ENCODE assay signal across 9 cellular contexts in genomic region chr15:23686466-23687142, GRCh38. TPM values are rescaled to one million over a fixed set of nuclear protein-coding genes. Genes with fewer than 3 reads are reported as not detected.
DNase-seq lines count a peak whose midpoint lies in the region; ATAC-seq, FAIRE-seq and TF ChIP-seq lines count a peak whose summit lies in the region.
"Had no signal": no experiment of that assay in that cellular context is flagged by ENCODE, and none has a peak within 500 bp of the region (broad histone marks: within the 10 kb centered on the region; RNA-seq: fewer than 3 reads in every experiment).

No MANE protein-coding gene starts in this region.

- peaks cover 0 to 3% (median 0%) of the 10 kb centered on the region in 4 experiments; a peak in 1 of 7 replicates for H3K27me3 ChIP-seq in H1 (replicated peaks in 1 of 4; ENCODE audit: control insufficient read depth in 3 of 4, extremely low read depth in 1 of 4, insufficient read depth in 3 of 4, low read length in 3 of 4)

- CTCF ChIA-PET in H1 (lab: Charles Lee; ENCODE audit: partially characterized antibody): interaction anchor here (0.8 kb wide), 1 partner anchor 187 kb away, joined by 3 read pairs; no protein-coding TSS in a partner anchor

- H3K79me1 ChIP-seq in H1 (ENCODE audit: low read depth, low read length): no peaks in the 10 kb centered on the region

- H2BK12ac ChIP-seq in H1 (ENCODE audit: low read depth, low read length): no peak overlapping the region

- no peak overlapping the region for H2BK20ac ChIP-seq in H1 (ENCODE audit: low read length)

- WGBS in H1 (ENCODE audit: extremely low coverage in 1 of 2, insufficient coverage in 1 of 2, insufficient read length in 1 of 2, insufficient replicate concordance in 2 of 2, low coverage in 1 of 2, low lambda C conversion rate in 2 of 2, missing lambda C conversion rate in 1 of 2), 2 experiments: 47% methylated on average over 43 of the region's 57 CpGs; no CpG with 5 or more reads in 1 of the 2 experiments
- whole genome bisulfite sequencing in lower leg skin, 2 donors: 45 to 46% methylated on average over 23 to 54 of the region's 57 CpGs

- no peak for TF ChIP-seq EP300 in H1 (IDR thresholded peaks at IDR 0.05; ENCODE audit: borderline replicate concordance in 1 of 2, low read depth in 2 of 2, low read length in 2 of 2)

- H3K18ac ChIP-seq in H1 (ENCODE audit: extremely low read depth, low read length): no peak overlapping the region

- no peak overlapping the region for H2BK5ac ChIP-seq in H1 (ENCODE audit: low read depth, low read length)

- no peak overlapping the region for H3K4ac ChIP-seq in H1 (replicated peaks; ENCODE audit: insufficient read length, low read depth, low read length)

- H4K5ac ChIP-seq in H1 (ENCODE audit: insufficient read length, low read depth, low read length): no peak overlapping the region

- TF ChIP-seq POLR2A in H1 (IDR thresholded peaks at IDR 0.05; ENCODE audit: control extremely low read depth in 1 of 2, low read depth in 2 of 2, low read length in 2 of 2) (no peak), lower leg skin (IDR thresholded peaks at IDR 0.05) (no peak)

- peaks cover 16 to 68% of the 10 kb centered on the region in 2 experiments for H3K9me3 ChIP-seq in H1 (ENCODE audit: insufficient read depth in 2 of 2, low read depth in 1 of 2, low read length in 1 of 2)

- H3K23ac ChIP-seq in H1 (ENCODE audit: insufficient read length): no peak overlapping the region

- ATAC-seq in HG03108 (IDR thresholded peaks at IDR 0.05; ENCODE audit: unreplicated experiment): no peak

- H3K27ac ChIP-seq in H1 (ENCODE audit: low read depth, low read length): no peak overlapping the region

- TF ChIP-seq CTCF in LNCaP clone FGC (IDR thresholded peaks at IDR 0.05; ENCODE audit: control insufficient read depth, extremely low read depth, insufficient read depth): no peak
- TF ChIP-seq CTCF in H1 (IDR thresholded peaks at IDR 0.05; ENCODE audit: control extremely low read depth in 1 of 3, insufficient read depth in 1 of 3, low read depth in 1 of 3, low read length in 3 of 3): no peak
- no peak for TF ChIP-seq CTCF in lower leg skin (IDR thresholded peaks at IDR 0.05)

- peaks cover 2% of the 10 kb centered on the region; the same call in 1 of the 2 replicates for H3K23me2 ChIP-seq in H1 (ENCODE audit: low read depth, low read length)

- no peak overlapping the region for H4K91ac ChIP-seq in H1 (replicated peaks; ENCODE audit: insufficient read length, low read length)

- H4K8ac ChIP-seq in H1 (ENCODE audit: extremely low read depth, insufficient read depth, low read length): peak overlapping the region; percentile 80; the same call in 1 of the 2 replicates

- peaks cover 0 to 2% of the 10 kb centered on the region in 2 experiments for H4K20me1 ChIP-seq in H1 (replicated peaks in 1 of 2; ENCODE audit: control insufficient read depth in 1 of 2, insufficient read depth in 2 of 2, low read length in 2 of 2)

- no peak for DNase-seq in LNCaP clone FGC (ENCODE audit: low read depth)
- peak in 1 of 2 experiments; percentile 44 for DNase-seq in H1 (ENCODE audit: low read depth in 1 of 2, low spot score in 2 of 2)
- DNase-seq in lower leg skin (ENCODE audit: low spot score in 2 of 2): no peak
- DNase-seq in stromal cell of bone marrow (ENCODE audit: low read depth): peak; percentile 3
- no peak for DNase-seq in GM19238 (ENCODE audit: insufficient read length, low spot score)
- DNase-seq in hippocampal formation (lab: John Stamatoyannopoulos, UW): no peak
- no peak for DNase-seq in SK-N-DZ (ENCODE audit: low spot score)
- DNase-seq: activated CD4-positive, alpha-beta T cell treated with anti-CD3 and anti-CD28 coated beads, Interleukin-2, amount 50 U/mL, for 1 hour had no signal

- H2AK5ac ChIP-seq in H1 (ENCODE audit: low read depth, low read length): no peak overlapping the region

- no peak for FAIRE-seq in H1 (lab: Jason Lieb, UNC)

- no peak overlapping the region for H2BK120ac ChIP-seq in H1 (replicated peaks; ENCODE audit: low read depth, low read length)

- H3K14ac ChIP-seq in H1 (ENCODE audit: insufficient read length): no peak overlapping the region

- peak overlapping the region; percentile 67 to 76 for H3K4me2 ChIP-seq in H1 (ENCODE audit: insufficient read depth in 1 of 2, low read depth in 2 of 2, low read length in 2 of 2)

- H3K36me3 ChIP-seq in H1 (ENCODE audit: control insufficient read depth in 2 of 4, insufficient read depth in 4 of 4, low read length in 3 of 4): no peaks in the 10 kb centered on the region

- TF ChIP-seq RAD21 in H1 (IDR thresholded peaks at IDR 0.05 in 1 of 2, conservative IDR thresholded peaks at IDR 0.05 in 1 of 2; ENCODE audit: low read depth in 2 of 2, low read length in 2 of 2): no peak

- no peak overlapping the region for H3K56ac ChIP-seq in H1 (replicated peaks; ENCODE audit: insufficient read length, low read depth, low read length)

- H3K79me2 ChIP-seq in H1 (ENCODE audit: control insufficient read depth in 1 of 2, insufficient read depth in 2 of 2, low read length in 2 of 2): no peaks in the 10 kb centered on the region

- no peak overlapping the region for H2AFZ ChIP-seq in H1 (ENCODE audit: low read length)

- H3K4me3 ChIP-seq in LNCaP clone FGC (ENCODE audit: low read depth, low read length) (peak overlapping the region; percentile 61), H1 (ENCODE audit: extremely low read depth in 1 of 4, insufficient read depth in 2 of 4, low read depth in 3 of 4, low read length in 4 of 4) (peak overlapping the region; percentile 52 to 65 (median 56)), lower leg skin (ENCODE audit: low read depth, poor library complexity, severe bottlenecking) (peak overlapping the region; percentile 15)

- peak overlapping the region in 1 of 4 experiments; percentile 22; a peak in 1 of 7 replicates for H3K9ac ChIP-seq in H1 (replicated peaks in 1 of 4; ENCODE audit: extremely low read depth in 1 of 4, low read depth in 3 of 4, low read length in 3 of 4)

- intact Hi-C loops in lower leg skin (cut with DNase I; ENCODE audit: low total_unique reads): no loop called here

- 0 out of 7 replicates have a peak, but pooled peaks cover 0 to 2% (median 0%) of the 10 kb centered on the region in 4 experiments for H3K4me1 ChIP-seq in H1 (replicated peaks in 1 of 4; ENCODE audit: control insufficient read depth in 3 of 4, insufficient read depth in 4 of 4, low read length in 3 of 4)

- POLR2A ChIA-PET in H1 (lab: Charles Lee; ENCODE audit: partially characterized antibody): interaction anchor here (0.5 to 1.3 kb wide), 3 partner anchors 75 to 236 kb away, joined by 3 read pairs; no protein-coding TSS in a partner anchor

- H2BK15ac ChIP-seq in H1 (ENCODE audit: low read length): no peak overlapping the region

TF ChIP-seq in H1, 55 proteins besides CTCF, POLR2A, EP300 and RAD21:
- TF ChIP-seq RBBP5 (IDR thresholded peaks at IDR 0.05; ENCODE audit: borderline replicate concordance, low read depth, low read length) (no peak), MAX (IDR thresholded peaks at IDR 0.05) (0 out of 2 replicates have a peak, but pooled peaks have one; percentile 11), ASH2L (IDR thresholded peaks at IDR 0.05; ENCODE audit: low read length) (peak; percentile 49), E2F6 (IDR thresholded peaks at IDR 0.05) (0 out of 2 replicates have a peak, but pooled peaks have one; percentile 41)
TF ChIP-seq in H1: peak in this region for 3.

RNA-seq across cellular contexts. Expression of gene NDN, which starts 0.5 kb away (rescaled TPM):
- 27.4 and 29.4 TPM in 2 replicates for total RNA-seq in H1 (2021; fragmentation: NEBNext Ultra II Directional; extraction: Animal tissue kit (Norgen Biotek cat#: 25700))
- 39.3 and 40.9 TPM in 2 replicates for polyA plus RNA-seq in H1 (2011; rRNA removed)
- polyA plus RNA-seq in H1 (2011; cell fraction: cytosol; rRNA removed): 42.3 TPM
- polyA plus RNA-seq in H1 (2011; cell fraction: nucleus; rRNA removed): 23.0 TPM
- 28.4 to 29.7 TPM (median 29.0 TPM) in 4 replicates for polyA plus RNA-seq in H1 (2012, experiment 1 of 2)
- polyA plus RNA-seq in H1 (2012, experiment 2 of 2): 39.3 TPM
- polyA plus RNA-seq in H1 (2013, experiment 1 of 2): 29.3 TPM
- polyA plus RNA-seq in H1 (2013, experiment 2 of 2): 32.5 TPM
- 6.1 and 8.6 TPM in 2 replicates for polyA minus RNA-seq in H1 (2011; rRNA and poly(A)+ RNA removed)
- 13.2 TPM for polyA minus RNA-seq in H1 (2011; cell fraction: cytosol; rRNA and poly(A)+ RNA removed)
- polyA minus RNA-seq in H1 (2011; cell fraction: nucleus; rRNA and poly(A)+ RNA removed): 8.3 TPM
- total RNA-seq in lower leg skin: 10 to 100 TPM in 2 of 4 donors, 1 to 10 TPM in 2; 5.6 to 28.3 (median 10.4) TPM
- 11.2 and 12.3 TPM in 2 replicates for polyA plus RNA-seq in SK-N-DZ (2014; cell fraction: cytosol; rRNA removed)
- polyA plus RNA-seq in SK-N-DZ (2014; cell fraction: nucleus; rRNA removed): 4.8 and 8.8 TPM in 2 replicates

RNA-seq across cellular contexts. Expression of gene MAGEL2, which starts 38.9 kb away (rescaled TPM):
- 4.5 TPM in 2 replicates for total RNA-seq in H1 (2021; fragmentation: NEBNext Ultra II Directional; extraction: Animal tissue kit (Norgen Biotek cat#: 25700))
- 0.63 and 1.1 TPM in 2 replicates for polyA plus RNA-seq in H1 (2011; rRNA removed)
- 0.54 TPM for polyA plus RNA-seq in H1 (2011; cell fraction: cytosol; rRNA removed)
- polyA plus RNA-seq in H1 (2011; cell fraction: nucleus; rRNA removed): 1.2 TPM
- polyA plus RNA-seq in H1 (2012, experiment 1 of 2): 1.5 to 1.7 TPM (median 1.5 TPM) in 4 replicates
- polyA plus RNA-seq in H1 (2012, experiment 2 of 2): 2.0 TPM
- polyA plus RNA-seq in H1 (2013, experiment 1 of 2): 4.0 TPM
- polyA plus RNA-seq in H1 (2013, experiment 2 of 2): 3.4 TPM
- polyA minus RNA-seq in H1 (2011; rRNA and poly(A)+ RNA removed): 0.27 and 0.41 TPM in 2 replicates
- 2.1 TPM for polyA minus RNA-seq in H1 (2011; cell fraction: cytosol; rRNA and poly(A)+ RNA removed)
- 0.80 TPM for polyA minus RNA-seq in H1 (2011; cell fraction: nucleus; rRNA and poly(A)+ RNA removed)
- total RNA-seq in lower leg skin: under 1 TPM in 1 of 4 donors, not detected in 3; 0.06 TPM
- 0.34 and 0.38 TPM in 2 replicates for polyA plus RNA-seq in SK-N-DZ (2014; cell fraction: cytosol; rRNA removed)
- 0.06 and 0.35 TPM in 2 replicates for polyA plus RNA-seq in SK-N-DZ (2014; cell fraction: nucleus; rRNA removed)
